ENCODE assay signal across 14 cellular contexts in genomic region chr2:174327559-174327897, GRCh38. TPM values are rescaled to one million over a fixed set of nuclear protein-coding genes. Genes with fewer than 3 reads are reported as not detected.
DNase-seq lines count a peak whose midpoint lies in the region; ATAC-seq and TF ChIP-seq lines count a peak whose summit lies in the region.
"Had no signal": no experiment of that assay in that cellular context is flagged by ENCODE, and none has a peak within 500 bp of the region (broad histone marks: within the 10 kb centered on the region; RNA-seq: fewer than 3 reads in every experiment).

No MANE protein-coding gene starts in this region.

- peaks cover 35% of the 10 kb centered on the region for H3K4me1 Mint-ChIP-seq in activated naive CD4-positive, alpha-beta T cell treated with anti-CD3 and anti-CD28 coated beads, Interleukin-2, amount 50 U/mL, for 24 hours
- peaks cover 30 to 38% (median 37%) of the 10 kb centered on the region in 3 donors for H3K4me1 Mint-ChIP-seq in T-cell
- H3K4me1 Mint-ChIP-seq in stimulated activated memory B cell treated with anti-CD40 and anti-IgM and Interleukin-4, amounts not matched to agents 10 μg/mL and 1 μg/mL and 100 μg/mL, for 72 hours, result peaks cover 37% of the 10 kb centered on the region

- intact Hi-C loops in ovary (cut with DNase I), result no loop called here

- H3K27me3 Mint-ChIP-seq in activated naive CD4-positive, alpha-beta T cell treated with anti-CD3 and anti-CD28 coated beads, Interleukin-2, amount 50 U/mL, for 24 hours, result peaks cover 74% of the 10 kb centered on the region
- peaks cover 78 to 90% of the 10 kb centered on the region in 2 donors for H3K27me3 Mint-ChIP-seq in T-cell
- peaks cover 84% of the 10 kb centered on the region for H3K27me3 Mint-ChIP-seq in stimulated activated memory B cell treated with anti-CD40 and anti-IgM and Interleukin-4, amounts not matched to agents 10 μg/mL and 1 μg/mL and 100 μg/mL, for 72 hours

- no peaks in the 10 kb centered on the region for H3K36me3 Mint-ChIP-seq in activated naive CD4-positive, alpha-beta T cell treated with anti-CD3 and anti-CD28 coated beads, Interleukin-2, amount 50 U/mL, for 24 hours
- H3K36me3 Mint-ChIP-seq in T-cell, result no peaks in the 10 kb centered on the region
- H3K36me3 Mint-ChIP-seq in stimulated activated memory B cell treated with anti-CD40 and anti-IgM and Interleukin-4, amounts not matched to agents 10 μg/mL and 1 μg/mL and 100 μg/mL, for 72 hours, result no peaks in the 10 kb centered on the region

- WGBS in ovary, 3 donors, result 11 to 14% (median 11%) methylated on average over 9 of the region's 9 CpGs

- TF ChIP-seq CTCF in ovary (IDR thresholded peaks at IDR 0.05), result no peak

- POLR2A ChIA-PET in T-cell (lab: Charles Lee), result no interaction called here

- no peak overlapping the region for H3K27ac Mint-ChIP-seq in activated naive CD4-positive, alpha-beta T cell treated with anti-CD3 and anti-CD28 coated beads, Interleukin-2, amount 50 U/mL, for 24 hours
- H3K27ac Mint-ChIP-seq in T-cell, result peak overlapping the region in 1 of 2 donors; percentile 36
- H3K27ac Mint-ChIP-seq in stimulated activated memory B cell treated with anti-CD40 and anti-IgM and Interleukin-4, amounts not matched to agents 10 μg/mL and 1 μg/mL and 100 μg/mL, for 72 hours, result no peak overlapping the region

- peak in 1 of 4 experiments; percentile 24 for ATAC-seq in T-cell (replicated peaks in 1 of 4)
- no peak for ATAC-seq in stimulated activated memory B cell treated with anti-CD40 and anti-IgM and Interleukin-4, amounts not matched to agents 10 μg/mL and 1 μg/mL and 100 μg/mL, for 72 hours
- ATAC-seq: Panc1 had no signal

- H3K4me3 Mint-ChIP-seq in activated naive CD4-positive, alpha-beta T cell treated with anti-CD3 and anti-CD28 coated beads, Interleukin-2, amount 50 U/mL, for 24 hours, result peak overlapping the region; percentile 86
- peak overlapping the region; percentile 14 to 84 (median 65) for H3K4me3 Mint-ChIP-seq in T-cell
- H3K4me3 Mint-ChIP-seq in stimulated activated memory B cell treated with anti-CD40 and anti-IgM and Interleukin-4, amounts not matched to agents 10 μg/mL and 1 μg/mL and 100 μg/mL, for 72 hours, result peak overlapping the region; percentile 77

- H3K27me3 ChIP-seq in ovary, result no peaks in the 10 kb centered on the region

- no peak for TF ChIP-seq EP300 in ovary (IDR thresholded peaks at IDR 0.05)

- H3K4me3 ChIP-seq in iPS-18c (ENCODE audit: insufficient read depth, low read depth, low read length) (peak overlapping the region; percentile 57; the same call in 1 of the 2 replicates), ovary (no peak overlapping the region)

- H3K36me3 ChIP-seq in ovary, result no peaks in the 10 kb centered on the region
- H3K36me3 ChIP-seq: esophagus muscularis mucosa had no signal

- DNase-seq in activated naive CD4-positive, alpha-beta T cell treated with Interleukin-2 at 50 U/mL for 16 hours, result no peak
- DNase-seq in T-cell (no peak), hepatic stellate cell (ENCODE audit: low spot score) (no peak), NOMO-1 treated with DMSO at 0.1 percent for 48 hours (lab: John Stamatoyannopoulos, UW; ENCODE audit: unreplicated experiment) (no peak), ovary (no peak)
- DNase-seq: AML-193, caudate nucleus, GDM1, T1000 had no signal

- no peak for TF ChIP-seq POLR2A in ovary (IDR thresholded peaks at IDR 0.05)

- H3K9me3 ChIP-seq in iPS-18c (ENCODE audit: control insufficient read depth, insufficient read depth, low read length) (no peaks in the 10 kb centered on the region), ovary (no peaks in the 10 kb centered on the region)
- H3K9me3 ChIP-seq: esophagus muscularis mucosa had no signal

- H3K9me3 Mint-ChIP-seq in activated naive CD4-positive, alpha-beta T cell treated with anti-CD3 and anti-CD28 coated beads, Interleukin-2, amount 50 U/mL, for 24 hours, result peaks cover 10% of the 10 kb centered on the region
- no peaks in the 10 kb centered on the region for H3K9me3 Mint-ChIP-seq in T-cell
- H3K9me3 Mint-ChIP-seq in stimulated activated memory B cell treated with anti-CD40 and anti-IgM and Interleukin-4, amounts not matched to agents 10 μg/mL and 1 μg/mL and 100 μg/mL, for 72 hours, result no peaks in the 10 kb centered on the region

- no peak overlapping the region for H3K27ac ChIP-seq in ovary
- H3K27ac ChIP-seq: esophagus muscularis mucosa had no signal

- CTCF ChIA-PET in T-cell (lab: Charles Lee), result interaction anchor here (1.7 to 2.2 kb wide), 2 partner anchors 13 to 925 kb away, joined by 4 to 12 read pairs; no protein-coding TSS in a partner anchor

- peaks cover 10% of the 10 kb centered on the region for H3K4me1 ChIP-seq in ovary (ENCODE audit: insufficient read depth)

RNA-seq across cellular contexts. Expression of gene SP9, which starts 7.2 kb away (rescaled TPM):
- total RNA-seq in T-cell (not detected), ovary (not detected)
- not detected for polyA plus RNA-seq in ovary
- total RNA-seq: esophagus muscularis mucosa had no signal
